Comparison of ENCODE assay signal across 12 cellular contexts in genomic region chr9:72858089-72858912, GRCh38.
DNase-seq lines count a peak whose midpoint lies in the region; ATAC-seq, FAIRE-seq and TF ChIP-seq lines count a peak whose summit lies in the region.
"Had no signal": no experiment of that assay in that cellular context is flagged by ENCODE, and none has a peak within 500 bp of the region (broad histone marks: within the 10 kb centered on the region; RNA-seq: fewer than 3 reads in every experiment).

No MANE protein-coding gene starts in this region.

- DNase-seq in HK-2 (ENCODE audit: unreplicated experiment), result peak; percentile 2
- DNase-seq in amniotic epithelial cell (ENCODE audit: low read depth), result peak; percentile 75
- DNase-seq in kidney, result peak; percentile 75
- DNase-seq in testis, result peak; percentile 84
- no peak for DNase-seq in cortex of kidney (lab: John Stamatoyannopoulos, UW)
- DNase-seq: activated CD4-positive, CD25-positive, alpha-beta regulatory T cell; foreskin melanocyte; MM.1S; natural killer cell had no signal

- no peak for FAIRE-seq in kidney (lab: Jason Lieb, UNC)

- TF ChIP-seq CTCF in kidney (IDR thresholded peaks at IDR 0.05; ENCODE audit: borderline replicate concordance, extremely low read depth, insufficient read depth) (no peak), testis (IDR thresholded peaks at IDR 0.05) (no peak)

- WGBS in testis, 2 donors, result 25 to 35% methylated on average over 5 of the region's 5 CpGs

- no peak for TF ChIP-seq POLR2A in testis (IDR thresholded peaks at IDR 0.05)

- no peaks in the 10 kb centered on the region for H3K27me3 ChIP-seq in testis

- H3K27ac ChIP-seq in kidney (ENCODE audit: low read depth in 2 of 2, low read length in 2 of 2) (peak overlapping the region; percentile 15 to 18), testis (peak overlapping the region; percentile 31 to 85)

- H3K4me1 ChIP-seq in kidney (ENCODE audit: control insufficient read depth in 1 of 2, insufficient read depth in 1 of 2, low read depth in 1 of 2, low read length in 2 of 2), result peaks cover 2 to 17% of the 10 kb centered on the region in 2 donors
- peaks cover 26% of the 10 kb centered on the region for H3K4me1 ChIP-seq in testis

- H3K9me3 ChIP-seq in kidney (ENCODE audit: control insufficient read depth in 1 of 2, low read length in 2 of 2) (no peaks in the 10 kb centered on the region), testis (no peaks in the 10 kb centered on the region)

- no peaks in the 10 kb centered on the region for H3K36me3 ChIP-seq in kidney (ENCODE audit: control insufficient read depth in 1 of 2, insufficient read depth in 2 of 2, low read length in 2 of 2)
- no peaks in the 10 kb centered on the region for H3K36me3 ChIP-seq in testis (ENCODE audit: low read depth, missing control alignments)

- intact Hi-C loops in kidney (cut with DNase I), result no loop called here
- intact Hi-C loops in testis (cut with DNase I; ENCODE audit: low total_unique reads), result no loop called here

- H3K4me3 ChIP-seq in kidney (ENCODE audit: low read length in 2 of 2) (no peak overlapping the region), testis (no peak overlapping the region)

- ATAC-seq in GM21528 (IDR thresholded peaks at IDR 0.05; ENCODE audit: low FRiP score, unreplicated experiment) (no peak), HG03432 (IDR thresholded peaks at IDR 0.05; ENCODE audit: unreplicated experiment) (no peak), GM18502 (IDR thresholded peaks at IDR 0.05; ENCODE audit: poor library complexity, unreplicated experiment) (no peak)
- ATAC-seq: natural killer cell had no signal

- H3K9ac ChIP-seq in kidney (ENCODE audit: low read length in 2 of 2), result peak overlapping the region in 1 of 2 donors; percentile 16
